ENCODE assay signal across 2 cellular contexts in the genomic region with DNA sequence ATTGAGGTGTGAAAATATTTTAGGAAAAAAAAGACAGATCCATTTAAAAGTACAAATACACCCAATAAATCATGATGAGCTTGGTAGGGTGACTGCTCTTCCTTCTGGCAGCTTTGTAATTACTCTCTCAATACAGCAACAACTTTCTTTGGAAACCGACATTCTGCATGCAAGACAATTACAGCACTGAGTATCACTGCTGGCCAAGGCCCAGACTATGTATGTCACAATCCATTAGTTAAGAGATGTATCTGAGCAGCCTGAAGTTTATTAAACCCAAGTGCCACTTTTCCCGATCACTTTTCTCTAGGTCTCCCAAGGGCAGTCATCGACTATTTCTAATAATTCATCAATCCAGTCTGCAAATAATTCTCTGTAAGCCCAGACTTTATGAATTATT.
TF ChIP-seq lines count a peak whose summit lies in the region.

No MANE protein-coding gene starts in this region.

TF ChIP-seq in SK-N-SH treated with all-trans-retinoic acid at 6 μM for 48 hours, 23 proteins besides CTCF, POLR2A, EP300 and RAD21 (continued from another document):
- TF ChIP-seq, protein P1, sequence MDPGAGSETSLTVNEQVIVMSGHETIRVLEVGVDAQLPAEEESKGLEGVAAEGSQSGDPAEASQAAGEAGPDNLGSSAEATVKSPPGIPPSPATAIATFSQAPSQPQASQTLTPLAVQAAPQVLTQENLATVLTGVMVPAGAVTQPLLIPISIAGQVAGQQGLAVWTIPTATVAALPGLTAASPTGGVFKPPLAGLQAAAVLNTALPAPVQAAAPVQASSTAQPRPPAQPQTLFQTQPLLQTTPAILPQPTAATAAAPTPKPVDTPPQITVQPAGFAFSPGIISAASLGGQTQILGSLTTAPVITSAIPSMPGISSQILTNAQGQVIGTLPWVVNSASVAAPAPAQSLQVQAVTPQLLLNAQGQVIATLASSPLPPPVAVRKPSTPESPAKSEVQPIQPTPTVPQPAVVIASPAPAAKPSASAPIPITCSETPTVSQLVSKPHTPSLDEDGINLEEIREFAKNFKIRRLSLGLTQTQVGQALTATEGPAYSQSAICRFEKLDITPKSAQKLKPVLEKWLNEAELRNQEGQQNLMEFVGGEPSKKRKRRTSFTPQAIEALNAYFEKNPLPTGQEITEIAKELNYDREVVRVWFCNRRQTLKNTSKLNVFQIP (CRISPR knock-in tag; IDR thresholded peaks at IDR 0.05; ENCODE audit: borderline replicate concordance, low read depth), result no peak
- no peak for TF ChIP-seq CSDC2 (CRISPR knock-in tag; IDR thresholded peaks at IDR 0.05)
- no peak for TF ChIP-seq TCF4 (CRISPR knock-in tag; IDR thresholded peaks at IDR 0.05; ENCODE audit: borderline replicate concordance)
- TF ChIP-seq PPARA (CRISPR knock-in tag; IDR thresholded peaks at IDR 0.05; ENCODE audit: borderline replicate concordance), result no peak
- no peak for TF ChIP-seq OSR1 (CRISPR knock-in tag; IDR thresholded peaks at IDR 0.05)

TF ChIP-seq in SK-N-SH, 30 proteins besides CTCF, POLR2A, EP300 and RAD21 (continued from another document):
- TF ChIP-seq, protein P2, sequence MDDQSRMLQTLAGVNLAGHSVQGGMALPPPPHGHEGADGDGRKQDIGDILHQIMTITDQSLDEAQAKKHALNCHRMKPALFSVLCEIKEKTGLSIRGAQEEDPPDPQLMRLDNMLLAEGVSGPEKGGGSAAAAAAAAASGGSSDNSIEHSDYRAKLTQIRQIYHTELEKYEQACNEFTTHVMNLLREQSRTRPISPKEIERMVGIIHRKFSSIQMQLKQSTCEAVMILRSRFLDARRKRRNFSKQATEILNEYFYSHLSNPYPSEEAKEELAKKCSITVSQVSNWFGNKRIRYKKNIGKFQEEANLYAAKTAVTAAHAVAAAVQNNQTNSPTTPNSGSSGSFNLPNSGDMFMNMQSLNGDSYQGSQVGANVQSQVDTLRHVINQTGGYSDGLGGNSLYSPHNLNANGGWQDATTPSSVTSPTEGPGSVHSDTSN (IDR thresholded peaks at IDR 0.05), result no peak
- no peak for TF ChIP-seq FOXM1 (IDR thresholded peaks at IDR 0.05; ENCODE audit: low read depth)
- TF ChIP-seq RXRA (IDR thresholded peaks at IDR 0.05; ENCODE audit: borderline replicate concordance, low read depth), result no peak
- TF ChIP-seq TEAD4 (IDR thresholded peaks at IDR 0.05; ENCODE audit: borderline replicate concordance, insufficient read depth), result no peak
- TF ChIP-seq SIN3A (IDR thresholded peaks at IDR 0.05; ENCODE audit: borderline replicate concordance, low read depth, low read length), result no peak
- TF ChIP-seq NFIC (IDR thresholded peaks at IDR 0.05; ENCODE audit: borderline replicate concordance), result no peak
- TF ChIP-seq YY1 (IDR thresholded peaks at IDR 0.05; ENCODE audit: low read depth), result no peak
- no peak for TF ChIP-seq TCF12 (IDR thresholded peaks at IDR 0.05)
TF ChIP-seq in SK-N-SH: peak in this region for 0.
